8 cellular contexts compared by ENCODE assay signal in genomic region chr6:155493694-155494143, GRCh38. TPM values are rescaled to one million over a fixed set of nuclear protein-coding genes. Genes with fewer than 3 reads are reported as not detected.
DNase-seq lines count a peak whose midpoint lies in the region; ATAC-seq and TF ChIP-seq lines count a peak whose summit lies in the region.

No MANE protein-coding gene starts in this region.

- POLR2A ChIA-PET in A673 (lab: Charles Lee; ENCODE audit: low non-redundant PET), result no interaction called here

- H3K4me3 ChIP-seq in A673 (ENCODE audit: low read depth, low read length, poor library complexity, severe bottlenecking) (no peak overlapping the region), SK-N-MC (peak overlapping the region; percentile 50; the same call in 1 of the 2 replicates)

- H3K4me1 ChIP-seq in A673 (ENCODE audit: insufficient read depth, low read length, poor library complexity, severe bottlenecking), result peaks cover 21% of the 10 kb centered on the region

- CTCF ChIA-PET in A673 (lab: Charles Lee), result no interaction called here

- intact Hi-C loops in A673 (cut with micrococcal nuclease; ENCODE audit: unreplicated experiment), result no loop called here

- H3K4me3 Mint-ChIP-seq in stimulated activated naive CD8-positive, alpha-beta T cell treated with anti-CD3 and anti-CD28 coated beads, Interleukin-15, amount 100 ng/mL, for 72 hours, result no peak overlapping the region
- no peak overlapping the region for H3K4me3 Mint-ChIP-seq in immature natural killer cell

- peaks cover 10% of the 10 kb centered on the region for H3K4me1 Mint-ChIP-seq in stimulated activated naive CD8-positive, alpha-beta T cell treated with anti-CD3 and anti-CD28 coated beads, Interleukin-15, amount 100 ng/mL, for 72 hours
- H3K4me1 Mint-ChIP-seq in immature natural killer cell, result no peaks in the 10 kb centered on the region

- TF ChIP-seq CTCF in A673 (conservative IDR thresholded peaks at IDR 0.05; ENCODE audit: low read depth, low read length), result no peak

- no peaks in the 10 kb centered on the region for H3K27me3 ChIP-seq in A673 (replicated peaks; ENCODE audit: insufficient read depth, low read depth, low read length, poor library complexity)

- H3K9me3 Mint-ChIP-seq in stimulated activated naive CD8-positive, alpha-beta T cell treated with anti-CD3 and anti-CD28 coated beads, Interleukin-15, amount 100 ng/mL, for 72 hours, result peaks cover 10 to 11% of the 10 kb centered on the region in 2 donors
- peaks cover 0 to 2% (median 0%) of the 10 kb centered on the region in 6 donors for H3K9me3 Mint-ChIP-seq in immature natural killer cell

- H3K27ac ChIP-seq in A673 (ENCODE audit: low read depth, low read length, poor library complexity, severe bottlenecking), result peak overlapping the region; percentile 46
- peak overlapping the region; percentile 83 for H3K27ac ChIP-seq in SK-N-MC

- H3K36me3 Mint-ChIP-seq in immature natural killer cell, result peaks cover 0 to 4% (median 0%) of the 10 kb centered on the region in 3 donors

- H3K9ac ChIP-seq in SK-N-MC (ENCODE audit: insufficient read length), result no peak overlapping the region

- no peaks in the 10 kb centered on the region for H3K9me3 ChIP-seq in A673 (ENCODE audit: low read depth, low read length, poor library complexity, severe bottlenecking)
- no peaks in the 10 kb centered on the region for H3K9me3 ChIP-seq in SK-N-MC (ENCODE audit: low read depth, low read length)

- H3K36me3 ChIP-seq in A673 (ENCODE audit: insufficient read depth, low read length, poor library complexity, severe bottlenecking) (no peaks in the 10 kb centered on the region), SK-N-MC (ENCODE audit: insufficient read depth, low read length) (no peaks in the 10 kb centered on the region)

- peak overlapping the region in 1 of 2 donors; percentile 30 for H3K27ac Mint-ChIP-seq in stimulated activated naive CD8-positive, alpha-beta T cell treated with anti-CD3 and anti-CD28 coated beads, Interleukin-15, amount 100 ng/mL, for 72 hours
- no peak overlapping the region for H3K27ac Mint-ChIP-seq in immature natural killer cell

- ATAC-seq in GM18873 (IDR thresholded peaks at IDR 0.05; ENCODE audit: low FRiP score, unreplicated experiment) (peak; percentile 73), HG03095 (IDR thresholded peaks at IDR 0.05; ENCODE audit: unreplicated experiment) (peak; percentile 95)
- peak; percentile 87 for ATAC-seq in stimulated activated naive CD8-positive, alpha-beta T cell treated with anti-CD3 and anti-CD28 coated beads, Interleukin-15, amount 100 ng/mL, for 72 hours

- no peaks in the 10 kb centered on the region for H3K27me3 Mint-ChIP-seq in stimulated activated naive CD8-positive, alpha-beta T cell treated with anti-CD3 and anti-CD28 coated beads, Interleukin-15, amount 100 ng/mL, for 72 hours
- peaks cover 2 to 11% (median 5%) of the 10 kb centered on the region in 3 donors for H3K27me3 Mint-ChIP-seq in immature natural killer cell (ENCODE audit: low read depth in 3 of 3)

- peak; percentile 95 for DNase-seq in A673 (ENCODE audit: low spot score)
- peak; percentile 96 for DNase-seq in SK-N-MC (ENCODE audit: low read depth, low spot score)
- DNase-seq in germinal center (ENCODE audit: low spot score), result peak; percentile 33
- DNase-seq in stimulated activated naive CD8-positive, alpha-beta T cell treated with anti-CD3 and anti-CD28 coated beads, Interleukin-15, amount 100 ng/mL, for 72 hours, result peak in 1 of 2 donors; percentile 22
- no peak for DNase-seq in immature natural killer cell
- DNase-seq in DMS153 treated with DMSO at 0.1 percent for 48 hours (lab: John Stamatoyannopoulos, UW; ENCODE audit: unreplicated experiment), result no peak

- BruUV-seq in A673 (replicated peaks; lab: Mats Ljungman, UMichigan), result no TSS peak

RNA-seq across cellular contexts. Expression of gene NOX3, which starts 38.1 kb away (rescaled TPM):
- not detected in 2 replicates for total RNA-seq in A673 (2021)
- not detected for polyA plus RNA-seq in immature natural killer cell

Comparison
In these comparisons a context has a peak if more than half of its experiments do, and no peak if none do; other contexts are left out.
1. DNase-seq: peak in A673 (single experiment), SK-N-MC (single experiment) and germinal center (single experiment); none in immature natural killer cell (0 of 3) and DMS153 treated with DMSO at 0.1 percent for 48 hours (single experiment).
2. Peak in every context shown above with its lines, with median percentiles within 50 percentile points of each other: ATAC-seq.